11 cellular contexts compared by ENCODE assay signal in genomic region chr16:47644166-47644565, GRCh38.
DNase-seq lines count a peak whose midpoint lies in the region; ATAC-seq and TF ChIP-seq lines count a peak whose summit lies in the region.
"Had no signal": no experiment of that assay in that cellular context is flagged by ENCODE, and none has a peak within 500 bp of the region (broad histone marks: within the 10 kb centered on the region; RNA-seq: fewer than 3 reads in every experiment).

No MANE protein-coding gene starts in this region.

- TF ChIP-seq POLR2A in gastroesophageal sphincter (IDR thresholded peaks at IDR 0.05): no peak

- WGBS in gastroesophageal sphincter (ENCODE audit: low coverage in 1 of 2), 2 donors: 17 to 35% methylated on average over 2 of the region's 2 CpGs

- in situ Hi-C loops in KBM-7 (cut with MboI; ENCODE audit: low pct_unique_long_range_greater_than_20kb, low sequenced_read_pairs): no loop called here

- TF ChIP-seq CTCF in AG09309 (IDR thresholded peaks at IDR 0.05; ENCODE audit: control insufficient read depth, insufficient read depth, low read depth, low read length, missing control alignments) (no peak), cardiac fibroblast (IDR thresholded peaks at IDR 0.05; ENCODE audit: low read depth, low read length) (no peak), gastroesophageal sphincter (IDR thresholded peaks at IDR 0.05) (no peak)

- ATAC-seq in left lobe of liver (peak; percentile 58), gastroesophageal sphincter (no peak), GM21737 (IDR thresholded peaks at IDR 0.05; ENCODE audit: unreplicated experiment) (no peak)
- ATAC-seq: T-helper 17 cell had no signal

- H3K4me3 ChIP-seq in AG09309 (ENCODE audit: control insufficient read depth, low read depth, low read length) (no peak overlapping the region), cardiac fibroblast (replicated peaks in 1 of 2; ENCODE audit: low read depth in 2 of 2, low read length in 2 of 2) (no peak overlapping the region), gastroesophageal sphincter (no peak overlapping the region)
- H3K4me3 ChIP-seq: psoas muscle had no signal

- no peaks in the 10 kb centered on the region for H3K27me3 ChIP-seq in gastroesophageal sphincter

- no peaks in the 10 kb centered on the region for H3K9me3 ChIP-seq in gastroesophageal sphincter
- H3K9me3 ChIP-seq: psoas muscle had no signal

- H3K27ac ChIP-seq in gastroesophageal sphincter: no peak overlapping the region
- H3K27ac ChIP-seq: KMS-11, psoas muscle had no signal

- DNase-seq in AG09309 (ENCODE audit: low read depth): peak; percentile 43
- DNase-seq in KBM-7: peak; percentile 12
- DNase-seq in cardiac fibroblast (ENCODE audit: low read depth in 2 of 2): peak; percentile 91 to 95
- no peak for DNase-seq in left lobe of liver (ENCODE audit: low spot score)
- no peak for DNase-seq in NK-92 treated with Interleukin-12 subunit alpha and Interleukin-12 subunit beta, amount 100 ng/mL, for 24 hours (lab: John Stamatoyannopoulos, UW)
- no peak for DNase-seq in NCI-H1436 (lab: John Stamatoyannopoulos, UW)
- DNase-seq: psoas muscle, T-helper 17 cell had no signal

- H3K4me1 ChIP-seq in gastroesophageal sphincter: peaks cover 0 to 8% (median 0%) of the 10 kb centered on the region in 3 donors

- TF ChIP-seq EP300 in gastroesophageal sphincter (IDR thresholded peaks at IDR 0.05): no peak

- H3K36me3 ChIP-seq in gastroesophageal sphincter: peaks cover 0 to 48% of the 10 kb centered on the region in 2 donors

Comparison
In these comparisons a context has a peak if more than half of its experiments do, and no peak if none do; other contexts are left out.
1. DNase-seq: peak in AG09309 (single experiment), KBM-7 (single experiment) and cardiac fibroblast (2 of 2); none in left lobe of liver (single experiment), NK-92 treated with Interleukin-12 subunit alpha and Interleukin-12 subunit beta, amount 100 ng/mL, for 24 hours (single experiment) and NCI-H1436 (single experiment).